In the genomic region with DNA sequence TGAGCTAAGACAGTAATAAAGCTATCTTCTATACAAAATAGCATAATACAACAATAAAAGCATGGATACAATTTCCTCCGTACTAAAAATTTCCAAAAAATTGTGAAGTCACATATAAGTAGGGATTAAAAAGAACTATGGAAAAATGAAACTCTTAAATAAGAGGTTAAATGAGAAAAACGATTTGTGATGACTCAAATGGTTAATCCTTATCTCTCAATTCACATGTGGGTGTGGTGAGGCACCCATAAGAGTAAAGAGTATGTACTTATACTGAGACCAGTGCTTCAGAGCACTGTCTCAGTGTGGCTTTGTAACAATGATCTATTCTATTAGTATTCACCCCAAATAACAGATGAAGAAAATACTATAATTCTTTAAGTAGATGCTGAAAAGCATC, we compare ENCODE assay signal across 24 cellular contexts. TPM values are rescaled to one million over a fixed set of nuclear protein-coding genes. Genes with fewer than 3 reads are reported as not detected.
DNase-seq lines count a peak whose midpoint lies in the region; ATAC-seq and TF ChIP-seq lines count a peak whose summit lies in the region.
"Had no signal": no experiment of that assay in that cellular context is flagged by ENCODE, and none has a peak within 500 bp of the region (broad histone marks: within the 10 kb centered on the region; RNA-seq: fewer than 3 reads in every experiment).

No MANE protein-coding gene starts in this region.

- peaks cover 5% of the 10 kb centered on the region for H3K27me3 Mint-ChIP-seq in activated CD8-positive, alpha-beta memory T cell treated with anti-CD3 and anti-CD28 coated beads, Interleukin-2, amount 10 ng/mL, durations not matched to agents 7 days and 5 days
- H3K27me3 Mint-ChIP-seq in glutamatergic neuron (ENCODE audit: unreplicated experiment), result no peaks in the 10 kb centered on the region
- H3K27me3 Mint-ChIP-seq: naive B cell had no signal

- no peaks in the 10 kb centered on the region for H3K9me3 Mint-ChIP-seq in activated CD8-positive, alpha-beta memory T cell treated with anti-CD3 and anti-CD28 coated beads, Interleukin-2, amount 10 ng/mL, durations not matched to agents 7 days and 5 days (ENCODE audit: low read depth)
- peaks cover 7% of the 10 kb centered on the region for H3K9me3 Mint-ChIP-seq in glutamatergic neuron (ENCODE audit: unreplicated experiment)
- H3K9me3 Mint-ChIP-seq: H9, naive B cell had no signal

- no peak for TF ChIP-seq CTCF in glutamatergic neuron (IDR thresholded peaks at IDR 0.05; ENCODE audit: partially characterized antibody, unreplicated experiment)

- no peak overlapping the region for H3K27ac Mint-ChIP-seq in activated CD8-positive, alpha-beta memory T cell treated with anti-CD3 and anti-CD28 coated beads, Interleukin-2, amount 10 ng/mL, durations not matched to agents 7 days and 5 days
- H3K27ac Mint-ChIP-seq in glutamatergic neuron (ENCODE audit: unreplicated experiment), result peak overlapping the region; percentile 52

- ATAC-seq in activated CD8-positive, alpha-beta memory T cell treated with anti-CD3 and anti-CD28 coated beads, Interleukin-2, amount 10 ng/mL, durations not matched to agents 7 days and 5 days, result peak; percentile 70
- ATAC-seq in HG03521 (IDR thresholded peaks at IDR 0.05; ENCODE audit: unreplicated experiment) (no peak), HG02840 (IDR thresholded peaks at IDR 0.05; ENCODE audit: low FRiP score, unreplicated experiment) (no peak), GM21423 (IDR thresholded peaks at IDR 0.05; ENCODE audit: unreplicated experiment) (no peak)
- ATAC-seq: left cardiac atrium had no signal

- peaks cover 24% of the 10 kb centered on the region for H3K4me1 Mint-ChIP-seq in activated CD8-positive, alpha-beta memory T cell treated with anti-CD3 and anti-CD28 coated beads, Interleukin-2, amount 10 ng/mL, durations not matched to agents 7 days and 5 days
- peaks cover 82% of the 10 kb centered on the region for H3K4me1 Mint-ChIP-seq in glutamatergic neuron (ENCODE audit: low read depth, unreplicated experiment)
- H3K4me1 Mint-ChIP-seq: naive B cell had no signal

- no peak for DNase-seq in activated CD8-positive, alpha-beta memory T cell treated with anti-CD3 and anti-CD28 coated beads, Interleukin-2, amount 10 ng/mL, durations not matched to agents 7 days and 5 days
- DNase-seq in activated CD8-positive, alpha-beta memory T cell treated with anti-CD3 and anti-CD28 coated beads, Interleukin-2, amount 50 U/mL, for 4 hours, result no peak
- DNase-seq in OCI-M1 (lab: John Stamatoyannopoulos, UW), result peak; percentile 82
- DNase-seq in glutamatergic neuron, result no peak
- no peak for DNase-seq in kidney tubule cell (ENCODE audit: low spot score)
- DNase-seq: activated CD4-positive, CD25-positive, alpha-beta regulatory T cell treated with anti-CD3 and anti-CD28 coated beads, Interleukin-2, amount 50 U/mL, for 72 hours; activated naive CD4-positive, alpha-beta T cell treated with anti-CD3 and anti-CD28 coated beads, Interleukin-2, amount 50 U/mL, for 16 hours; activated T-cell treated with anti-CD3 and anti-CD28 coated beads, Interleukin-2, amount 50 U/mL, for 48 hours; anterior cingulate cortex; Calu3; cortex of kidney; H9; IMR-90; left cardiac atrium; mesenchymal stem cell; naive B cell; NCI-H1105 treated with DMSO at 0.1 percent for 48 hours; NCI-H510A; stimulated activated CD4-positive, alpha-beta T cell treated with anti-CD3 and anti-CD28 coated beads, Interleukin-12 subunit alpha, Interleukin-12 subunit beta, amount 100 ng/mL, for 4 hours; stimulated activated CD4-positive, alpha-beta T cell treated with anti-CD3 and anti-CD28 coated beads, Interleukin-4, amount 100 ng/mL, for 4 hours; trophoblast cell had no signal

- H3K36me3 Mint-ChIP-seq in activated CD8-positive, alpha-beta memory T cell treated with anti-CD3 and anti-CD28 coated beads, Interleukin-2, amount 10 ng/mL, durations not matched to agents 7 days and 5 days, result no peaks in the 10 kb centered on the region
- H3K36me3 Mint-ChIP-seq in glutamatergic neuron (ENCODE audit: unreplicated experiment), result no peaks in the 10 kb centered on the region

- no peak overlapping the region for H3K4me3 Mint-ChIP-seq in activated CD8-positive, alpha-beta memory T cell treated with anti-CD3 and anti-CD28 coated beads, Interleukin-2, amount 10 ng/mL, durations not matched to agents 7 days and 5 days
- no peak overlapping the region for H3K4me3 Mint-ChIP-seq in glutamatergic neuron (ENCODE audit: unreplicated experiment)
- H3K4me3 Mint-ChIP-seq: H9, naive B cell had no signal

- CTCF ChIA-PET in activated CD8-positive, alpha-beta memory T cell treated with anti-CD3 and anti-CD28 coated beads, Interleukin-2, amount 10 ng/mL, durations not matched to agents 7 days and 5 days (lab: Charles Lee), result interaction anchor here (0.6 kb wide), 1 partner anchor 101 kb away, joined by 3 read pairs; no protein-coding TSS in a partner anchor

RNA-seq across cellular contexts. Expression of a gene that starts 25.0 kb away (rescaled TPM):
- 10 to 100 TPM; 17.8 to 19.2 TPM for total RNA-seq in activated CD8-positive, alpha-beta memory T cell treated with anti-CD3 and anti-CD28 coated beads, Interleukin-2, amount 10 ng/mL, durations not matched to agents 7 days and 5 days
- total RNA-seq in glutamatergic neuron (ENCODE audit: unreplicated experiment), result 3.5 TPM
